In the genomic region with DNA sequence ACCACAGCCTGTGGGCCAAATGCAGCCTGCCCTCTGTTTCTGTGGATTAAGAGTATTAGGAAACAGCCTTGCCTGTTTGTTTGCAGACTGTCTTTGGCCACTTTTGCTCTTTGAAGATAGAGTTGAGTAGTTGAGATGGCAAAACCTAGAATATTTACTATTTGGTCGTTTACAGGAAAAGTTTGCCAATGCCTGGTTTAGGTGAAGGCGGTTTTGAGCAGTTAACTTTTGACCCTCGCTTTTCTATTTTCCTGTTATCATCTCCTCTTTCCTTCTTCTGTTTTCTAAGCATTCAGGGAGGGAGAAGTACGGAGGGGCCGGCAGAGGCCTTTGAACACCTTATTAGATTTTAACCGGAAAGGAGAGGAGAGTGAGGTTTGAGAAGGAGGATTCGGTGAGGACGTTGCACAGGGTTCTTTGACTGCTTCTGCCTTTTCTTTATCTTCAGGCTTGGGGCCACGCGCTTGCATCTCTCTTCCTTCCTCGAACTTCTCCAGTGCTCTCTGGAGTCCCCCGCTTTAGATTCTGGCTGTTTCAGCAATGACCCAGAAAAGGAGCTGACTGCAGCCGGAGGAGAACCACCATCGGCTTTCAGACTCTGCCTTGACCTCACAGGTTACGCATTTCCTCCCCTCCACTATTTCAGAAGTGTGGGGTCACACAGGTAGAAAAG, we compare ENCODE assay signal across 1 cellular context.
TF ChIP-seq lines count a peak whose summit lies in the region.

No MANE protein-coding gene starts in this region.

TF ChIP-seq in HepG2, 621 proteins besides CTCF, POLR2A, EP300 and RAD21 (continued from another document and continues in another):
- TF ChIP-seq ZFP90 (CRISPR knock-in tag; IDR thresholded peaks at IDR 0.05; ENCODE audit: borderline replicate concordance) (peak; percentile 58; the same call in 1 of the 2 replicates), LCORL (IDR thresholded peaks at IDR 0.05) (peak; percentile 56; the same call in 1 of the 2 replicates), LCORL (CRISPR knock-in tag; IDR thresholded peaks at IDR 0.05) (peak; percentile 92), GLI4 (CRISPR knock-in tag; IDR thresholded peaks at IDR 0.05; ENCODE audit: borderline replicate concordance) (peak; percentile 43; the same call in 1 of the 2 replicates), IKZF4 (CRISPR knock-in tag; IDR thresholded peaks at IDR 0.05; ENCODE audit: borderline replicate concordance, low read depth, not compliant biosample characterization) (no peak), HDAC1 (CRISPR knock-in tag; IDR thresholded peaks at IDR 0.05) (peak; percentile 87), CBX5 (CRISPR knock-in tag; IDR thresholded peaks at IDR 0.05; ENCODE audit: borderline replicate concordance) (peak; percentile 40; the same call in 1 of the 2 replicates), ZNF577 (CRISPR knock-in tag; IDR thresholded peaks at IDR 0.05; ENCODE audit: borderline replicate concordance, low read depth) (no peak), SP5 (CRISPR knock-in tag; IDR thresholded peaks at IDR 0.05; ENCODE audit: borderline replicate concordance, low read depth) (peak; percentile 72; the same call in 1 of the 2 replicates), ZNF615 (CRISPR knock-in tag; IDR thresholded peaks at IDR 0.05; ENCODE audit: borderline replicate concordance) (0 out of 2 replicates have a peak, but pooled peaks have one; percentile 64), DPF2 (CRISPR knock-in tag; IDR thresholded peaks at IDR 0.05; ENCODE audit: borderline replicate concordance, low read depth) (peak; percentile 96), EED (CRISPR knock-in tag; IDR thresholded peaks at IDR 0.05) (no peak), ZFY (CRISPR knock-in tag; IDR thresholded peaks at IDR 0.05) (peak; percentile 56), HNF4G (IDR thresholded peaks at IDR 0.05; ENCODE audit: borderline replicate concordance, low read depth, low read length) (peak; percentile 61; the same call in 1 of the 2 replicates), HNF4G (CRISPR knock-in tag; IDR thresholded peaks at IDR 0.05; ENCODE audit: borderline replicate concordance, low read depth) (peak; percentile 45; the same call in 1 of the 2 replicates), SALL2 (CRISPR knock-in tag; IDR thresholded peaks at IDR 0.05) (0 out of 2 replicates have a peak, but pooled peaks have one; percentile 76), REXO4 (CRISPR knock-in tag; IDR thresholded peaks at IDR 0.05; ENCODE audit: borderline replicate concordance) (no peak), STAG1 (CRISPR knock-in tag; IDR thresholded peaks at IDR 0.05) (peak; percentile 42), WIZ (CRISPR knock-in tag; IDR thresholded peaks at IDR 0.05) (no peak), IRF2 (CRISPR knock-in tag; IDR thresholded peaks at IDR 0.05) (peak; percentile 93), NFYC (CRISPR knock-in tag; IDR thresholded peaks at IDR 0.05) (peak; percentile 19; the same call in 1 of the 2 replicates), ZNF501 (CRISPR knock-in tag; IDR thresholded peaks at IDR 0.05) (peak; percentile 26; the same call in 1 of the 2 replicates), XBP1 (CRISPR knock-in tag; IDR thresholded peaks at IDR 0.05) (no peak), HNRNPK (IDR thresholded peaks at IDR 0.05; ENCODE audit: low read depth, low read length, poor library complexity, severe bottlenecking) (no peak), PPARG (CRISPR knock-in tag; conservative IDR thresholded peaks at IDR 0.05) (peak; percentile 86)
- TF ChIP-seq, protein P1, sequence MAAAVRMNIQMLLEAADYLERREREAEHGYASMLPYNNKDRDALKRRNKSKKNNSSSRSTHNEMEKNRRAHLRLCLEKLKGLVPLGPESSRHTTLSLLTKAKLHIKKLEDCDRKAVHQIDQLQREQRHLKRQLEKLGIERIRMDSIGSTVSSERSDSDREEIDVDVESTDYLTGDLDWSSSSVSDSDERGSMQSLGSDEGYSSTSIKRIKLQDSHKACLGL (CRISPR knock-in tag; IDR thresholded peaks at IDR 0.05), result no peak
- TF ChIP-seq, protein P2, sequence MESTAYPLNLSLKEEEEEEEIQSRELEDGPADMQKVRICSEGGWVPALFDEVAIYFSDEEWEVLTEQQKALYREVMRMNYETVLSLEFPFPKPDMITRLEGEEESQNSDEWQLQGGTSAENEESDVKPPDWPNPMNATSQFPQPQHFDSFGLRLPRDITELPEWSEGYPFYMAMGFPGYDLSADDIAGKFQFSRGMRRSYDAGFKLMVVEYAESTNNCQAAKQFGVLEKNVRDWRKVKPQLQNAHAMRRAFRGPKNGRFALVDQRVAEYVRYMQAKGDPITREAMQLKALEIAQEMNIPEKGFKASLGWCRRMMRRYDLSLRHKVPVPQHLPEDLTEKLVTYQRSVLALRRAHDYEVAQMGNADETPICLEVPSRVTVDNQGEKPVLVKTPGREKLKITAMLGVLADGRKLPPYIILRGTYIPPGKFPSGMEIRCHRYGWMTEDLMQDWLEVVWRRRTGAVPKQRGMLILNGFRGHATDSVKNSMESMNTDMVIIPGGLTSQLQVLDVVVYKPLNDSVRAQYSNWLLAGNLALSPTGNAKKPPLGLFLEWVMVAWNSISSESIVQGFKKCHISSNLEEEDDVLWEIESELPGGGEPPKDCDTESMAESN (CRISPR knock-in tag; conservative IDR thresholded peaks at IDR 0.05), result peak; percentile 76; the same call in 1 of the 2 replicates
- TF ChIP-seq, protein P3, sequence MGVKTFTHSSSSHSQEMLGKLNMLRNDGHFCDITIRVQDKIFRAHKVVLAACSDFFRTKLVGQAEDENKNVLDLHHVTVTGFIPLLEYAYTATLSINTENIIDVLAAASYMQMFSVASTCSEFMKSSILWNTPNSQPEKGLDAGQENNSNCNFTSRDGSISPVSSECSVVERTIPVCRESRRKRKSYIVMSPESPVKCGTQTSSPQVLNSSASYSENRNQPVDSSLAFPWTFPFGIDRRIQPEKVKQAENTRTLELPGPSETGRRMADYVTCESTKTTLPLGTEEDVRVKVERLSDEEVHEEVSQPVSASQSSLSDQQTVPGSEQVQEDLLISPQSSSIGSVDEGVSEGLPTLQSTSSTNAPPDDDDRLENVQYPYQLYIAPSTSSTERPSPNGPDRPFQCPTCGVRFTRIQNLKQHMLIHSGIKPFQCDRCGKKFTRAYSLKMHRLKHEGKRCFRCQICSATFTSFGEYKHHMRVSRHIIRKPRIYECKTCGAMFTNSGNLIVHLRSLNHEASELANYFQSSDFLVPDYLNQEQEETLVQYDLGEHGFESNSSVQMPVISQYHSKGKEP (CRISPR knock-in tag; IDR thresholded peaks at IDR 0.05), result 0 out of 2 replicates have a peak, but pooled peaks have one; percentile 7
- TF ChIP-seq, protein P4, sequence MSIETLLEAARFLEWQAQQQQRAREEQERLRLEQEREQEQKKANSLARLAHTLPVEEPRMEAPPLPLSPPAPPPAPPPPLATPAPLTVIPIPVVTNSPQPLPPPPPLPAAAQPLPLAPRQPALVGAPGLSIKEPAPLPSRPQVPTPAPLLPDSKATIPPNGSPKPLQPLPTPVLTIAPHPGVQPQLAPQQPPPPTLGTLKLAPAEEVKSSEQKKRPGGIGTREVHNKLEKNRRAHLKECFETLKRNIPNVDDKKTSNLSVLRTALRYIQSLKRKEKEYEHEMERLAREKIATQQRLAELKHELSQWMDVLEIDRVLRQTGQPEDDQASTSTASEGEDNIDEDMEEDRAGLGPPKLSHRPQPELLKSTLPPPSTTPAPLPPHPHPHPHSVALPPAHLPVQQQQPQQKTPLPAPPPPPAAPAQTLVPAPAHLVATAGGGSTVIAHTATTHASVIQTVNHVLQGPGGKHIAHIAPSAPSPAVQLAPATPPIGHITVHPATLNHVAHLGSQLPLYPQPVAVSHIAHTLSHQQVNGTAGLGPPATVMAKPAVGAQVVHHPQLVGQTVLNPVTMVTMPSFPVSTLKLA (IDR thresholded peaks at IDR 0.05), result no peak
- TF ChIP-seq, protein P5, sequence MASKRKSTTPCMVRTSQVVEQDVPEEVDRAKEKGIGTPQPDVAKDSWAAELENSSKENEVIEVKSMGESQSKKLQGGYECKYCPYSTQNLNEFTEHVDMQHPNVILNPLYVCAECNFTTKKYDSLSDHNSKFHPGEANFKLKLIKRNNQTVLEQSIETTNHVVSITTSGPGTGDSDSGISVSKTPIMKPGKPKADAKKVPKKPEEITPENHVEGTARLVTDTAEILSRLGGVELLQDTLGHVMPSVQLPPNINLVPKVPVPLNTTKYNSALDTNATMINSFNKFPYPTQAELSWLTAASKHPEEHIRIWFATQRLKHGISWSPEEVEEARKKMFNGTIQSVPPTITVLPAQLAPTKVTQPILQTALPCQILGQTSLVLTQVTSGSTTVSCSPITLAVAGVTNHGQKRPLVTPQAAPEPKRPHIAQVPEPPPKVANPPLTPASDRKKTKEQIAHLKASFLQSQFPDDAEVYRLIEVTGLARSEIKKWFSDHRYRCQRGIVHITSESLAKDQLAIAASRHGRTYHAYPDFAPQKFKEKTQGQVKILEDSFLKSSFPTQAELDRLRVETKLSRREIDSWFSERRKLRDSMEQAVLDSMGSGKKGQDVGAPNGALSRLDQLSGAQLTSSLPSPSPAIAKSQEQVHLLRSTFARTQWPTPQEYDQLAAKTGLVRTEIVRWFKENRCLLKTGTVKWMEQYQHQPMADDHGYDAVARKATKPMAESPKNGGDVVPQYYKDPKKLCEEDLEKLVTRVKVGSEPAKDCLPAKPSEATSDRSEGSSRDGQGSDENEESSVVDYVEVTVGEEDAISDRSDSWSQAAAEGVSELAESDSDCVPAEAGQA (IDR thresholded peaks at IDR 0.05; ENCODE audit: low read depth), result no peak
- TF ChIP-seq, protein P5 (CRISPR knock-in tag; IDR thresholded peaks at IDR 0.05; ENCODE audit: borderline replicate concordance), result 0 out of 2 replicates have a peak, but pooled peaks have one; percentile 41
- TF ChIP-seq, protein P6, sequence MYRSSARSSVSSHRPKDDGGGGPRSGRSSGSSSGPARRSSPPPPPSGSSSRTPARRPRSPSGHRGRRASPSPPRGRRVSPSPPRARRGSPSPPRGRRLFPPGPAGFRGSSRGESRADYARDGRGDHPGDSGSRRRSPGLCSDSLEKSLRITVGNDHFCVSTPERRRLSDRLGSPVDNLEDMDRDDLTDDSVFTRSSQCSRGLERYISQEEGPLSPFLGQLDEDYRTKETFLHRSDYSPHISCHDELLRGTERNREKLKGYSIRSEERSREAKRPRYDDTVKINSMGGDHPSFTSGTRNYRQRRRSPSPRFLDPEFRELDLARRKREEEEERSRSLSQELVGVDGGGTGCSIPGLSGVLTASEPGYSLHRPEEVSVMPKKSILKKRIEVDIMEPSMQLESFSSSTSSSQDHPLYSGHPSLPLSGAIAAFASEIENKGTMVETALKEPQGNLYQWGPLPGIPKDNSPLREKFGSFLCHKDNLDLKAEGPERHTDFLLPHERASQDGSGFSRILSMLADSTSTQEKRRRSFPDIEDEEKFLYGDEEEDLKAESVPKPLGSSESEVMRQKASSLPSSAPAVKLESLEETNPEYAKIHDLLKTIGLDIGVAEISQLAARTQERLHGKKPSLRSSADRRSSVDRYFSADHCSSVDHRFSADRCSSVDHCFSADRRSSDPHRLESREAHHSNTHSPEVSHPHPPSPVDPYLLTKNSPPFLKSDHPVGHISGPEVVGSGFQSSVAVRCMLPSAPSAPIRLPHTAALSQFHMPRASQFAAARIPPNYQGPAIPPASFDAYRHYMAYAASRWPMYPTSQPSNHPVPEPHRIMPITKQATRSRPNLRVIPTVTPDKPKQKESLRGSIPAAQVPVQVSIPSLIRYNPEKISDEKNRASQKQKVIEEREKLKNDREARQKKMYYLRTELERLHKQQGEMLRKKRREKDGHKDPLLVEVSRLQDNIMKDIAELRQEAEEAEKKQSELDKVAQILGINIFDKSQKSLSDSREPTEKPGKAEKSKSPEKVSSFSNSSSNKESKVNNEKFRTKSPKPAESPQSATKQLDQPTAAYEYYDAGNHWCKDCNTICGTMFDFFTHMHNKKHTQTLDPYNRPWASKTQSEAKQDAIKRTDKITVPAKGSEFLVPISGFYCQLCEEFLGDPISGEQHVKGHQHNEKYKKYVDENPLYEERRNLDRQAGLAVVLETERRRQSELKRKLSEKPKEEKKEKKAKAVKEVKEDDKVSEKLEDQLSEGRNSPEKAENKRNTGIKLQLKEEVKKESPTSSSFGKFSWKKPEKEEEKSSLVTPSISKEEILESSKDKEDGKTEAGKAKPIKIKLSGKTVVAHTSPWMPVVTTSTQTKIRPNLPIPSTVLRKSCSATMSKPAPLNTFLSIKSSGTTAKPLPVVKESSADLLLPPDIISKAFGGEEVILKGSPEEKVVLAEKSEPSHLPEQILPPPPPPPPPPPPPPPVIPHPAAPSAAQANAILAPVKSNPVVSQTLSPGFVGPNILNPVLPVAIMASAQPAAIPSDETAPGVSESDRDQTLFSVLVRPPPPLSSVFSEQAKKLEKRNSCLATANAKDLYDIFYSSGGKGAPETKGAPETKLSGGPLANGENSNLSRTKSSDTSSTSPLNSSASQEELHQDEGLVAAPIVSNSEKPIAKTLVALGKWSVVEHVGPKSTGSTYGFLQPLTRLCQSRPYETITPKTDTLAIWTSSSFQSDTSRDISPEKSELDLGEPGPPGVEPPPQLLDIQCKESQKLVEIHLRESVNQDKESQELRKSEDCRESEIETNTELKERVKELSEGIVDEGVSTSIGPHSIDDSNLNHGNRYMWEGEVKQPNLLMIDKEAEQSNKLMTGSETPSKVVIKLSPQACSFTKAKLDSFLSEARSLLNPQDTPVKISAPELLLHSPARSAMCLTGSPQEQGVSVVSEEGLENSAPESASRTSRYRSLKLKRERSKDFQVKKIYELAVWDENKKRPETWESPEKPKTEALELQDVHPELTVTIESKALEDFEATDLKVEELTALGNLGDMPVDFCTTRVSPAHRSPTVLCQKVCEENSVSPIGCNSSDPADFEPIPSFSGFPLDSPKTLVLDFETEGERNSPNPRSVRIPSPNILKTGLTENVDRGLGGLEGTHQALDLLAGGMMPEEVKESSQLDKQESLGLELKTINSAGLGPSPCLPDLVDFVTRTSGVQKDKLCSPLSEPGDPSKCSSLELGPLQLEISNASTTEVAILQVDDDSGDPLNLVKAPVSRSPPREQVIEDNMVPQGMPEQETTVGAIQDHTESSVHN (CRISPR knock-in tag; IDR thresholded peaks at IDR 0.05), result no peak
